8 cellular contexts compared by ENCODE assay signal in the genomic region with DNA sequence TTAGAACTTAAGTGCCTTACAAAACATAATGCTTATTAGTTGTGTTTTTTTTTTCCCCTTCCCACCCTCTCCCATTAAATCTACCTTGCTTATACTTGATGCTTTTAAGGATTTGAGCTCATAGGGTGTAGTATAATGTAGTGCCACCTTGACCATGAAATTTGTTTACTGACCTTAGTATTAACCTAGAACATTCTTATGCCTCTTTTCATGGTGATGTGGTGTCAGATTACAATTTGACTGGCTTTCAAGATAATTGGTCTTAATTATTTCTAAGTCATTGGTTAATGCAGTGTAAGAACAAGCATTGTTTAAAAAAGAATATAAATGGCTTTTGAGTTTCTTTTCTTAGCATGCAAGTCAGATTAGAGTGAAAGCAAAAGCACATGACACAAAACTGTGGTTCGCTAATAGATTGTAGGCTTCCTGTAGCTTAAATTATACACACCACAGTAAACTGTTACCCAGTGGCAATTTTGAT.
DNase-seq lines count a peak whose midpoint lies in the region; ATAC-seq and TF ChIP-seq lines count a peak whose summit lies in the region.

No MANE protein-coding gene starts in this region.

- H3K4me1 Mint-ChIP-seq in CD8-positive, alpha-beta memory T cell = peaks cover 80 to 100% (median 98%) of the 10 kb centered on the region in 3 donors
- H3K4me1 Mint-ChIP-seq in T-helper 17 cell = peaks cover 60% of the 10 kb centered on the region

- no peak for TF ChIP-seq CTCF in mucosa of descending colon (IDR thresholded peaks at IDR 0.05)

- H3K9me3 Mint-ChIP-seq in CD8-positive, alpha-beta memory T cell = no peaks in the 10 kb centered on the region

- H3K4me3 ChIP-seq in CD8-positive, alpha-beta memory T cell (ENCODE audit: low read length) = peak overlapping the region; percentile 12
- H3K4me3 ChIP-seq in mucosa of descending colon = no peak overlapping the region

- H3K27ac ChIP-seq in CD8-positive, alpha-beta memory T cell (ENCODE audit: low read depth, low read length) = peak overlapping the region; percentile 38

- DNase-seq in CD8-positive, alpha-beta memory T cell = peak in 1 of 5 donors; percentile 32
- DNase-seq in T-helper 17 cell (no peak), mucosa of descending colon (no peak), hepatic stellate cell (ENCODE audit: low spot score) (no peak), nucleus accumbens (lab: John Stamatoyannopoulos, UW) (no peak)
- DNase-seq in stimulated activated CD4-positive, alpha-beta T cell treated with anti-CD3 and anti-CD28 coated beads, Interleukin-15, amount 100 ng/mL, for 24 hours = no peak

- H3K27me3 Mint-ChIP-seq in CD8-positive, alpha-beta memory T cell = no peaks in the 10 kb centered on the region
- H3K27me3 Mint-ChIP-seq in T-helper 17 cell = no peaks in the 10 kb centered on the region

- H3K4me3 Mint-ChIP-seq in CD8-positive, alpha-beta memory T cell = peak overlapping the region; percentile 61 to 89 (median 74)
- H3K4me3 Mint-ChIP-seq in T-helper 17 cell = peak overlapping the region; percentile 77

- peak; percentile 67 for ATAC-seq in GM19351 (IDR thresholded peaks at IDR 0.05; ENCODE audit: unreplicated experiment)
- peak; percentile 72 for ATAC-seq in HG03175 (IDR thresholded peaks at IDR 0.05; ENCODE audit: unreplicated experiment)
- ATAC-seq in T-helper 17 cell = peak; percentile 65
- peak; percentile 70 for ATAC-seq in mucosa of descending colon

- H3K4me1 ChIP-seq in CD8-positive, alpha-beta memory T cell (ENCODE audit: insufficient read depth, low read length) = peaks cover 90% of the 10 kb centered on the region
- no peaks in the 10 kb centered on the region for H3K4me1 ChIP-seq in mucosa of descending colon (ENCODE audit: low read depth)

- intact Hi-C loops in mucosa of descending colon (cut with DNase I, micrococcal nuclease) = no loop called here

- H3K27me3 ChIP-seq in CD8-positive, alpha-beta memory T cell (ENCODE audit: insufficient read depth, low read length, poor library complexity, severe bottlenecking) = no peaks in the 10 kb centered on the region

- H3K36me3 ChIP-seq in CD8-positive, alpha-beta memory T cell (ENCODE audit: insufficient read depth, low read length) = no peaks in the 10 kb centered on the region
- H3K36me3 ChIP-seq in mucosa of descending colon (ENCODE audit: low read depth) = no peaks in the 10 kb centered on the region

- POLR2A ChIA-PET in CD8-positive, alpha-beta memory T cell (lab: Charles Lee) = interaction anchor here (0.5 to 1.2 kb wide), 3 partner anchors 14 to 160 kb away, joined by 3 to 4 read pairs (median 3); no protein-coding TSS in a partner anchor

- no peaks in the 10 kb centered on the region for H3K9me3 ChIP-seq in CD8-positive, alpha-beta memory T cell (ENCODE audit: low read length)
- no peaks in the 10 kb centered on the region for H3K9me3 ChIP-seq in T-helper 17 cell (ENCODE audit: control insufficient read depth, low read length, poor library complexity, severe bottlenecking)
- no peaks in the 10 kb centered on the region for H3K9me3 ChIP-seq in mucosa of descending colon

- CTCF ChIA-PET in CD8-positive, alpha-beta memory T cell (lab: Charles Lee) = interaction anchor here (0.8 to 1.4 kb wide), 3 partner anchors 17 to 185 kb away, joined by 3 read pairs; no protein-coding TSS in a partner anchor

- H3K27ac Mint-ChIP-seq in CD8-positive, alpha-beta memory T cell = peak overlapping the region; percentile 84 to 100 (median 90)
- peak overlapping the region; percentile 98 for H3K27ac Mint-ChIP-seq in T-helper 17 cell

- peaks cover 0 to 3% (median 1%) of the 10 kb centered on the region in 3 donors for H3K36me3 Mint-ChIP-seq in CD8-positive, alpha-beta memory T cell
- H3K36me3 Mint-ChIP-seq in T-helper 17 cell (ENCODE audit: low read depth) = peaks cover 5% of the 10 kb centered on the region
